17 cellular contexts compared by ENCODE assay signal in genomic region chr7:139452948-139453672, GRCh38. TPM values are rescaled to one million over a fixed set of nuclear protein-coding genes. Genes with fewer than 3 reads are reported as not detected.
DNase-seq lines count a peak whose midpoint lies in the region; ATAC-seq, FAIRE-seq and TF ChIP-seq lines count a peak whose summit lies in the region.
"Had no signal": no experiment of that assay in that cellular context is flagged by ENCODE, and none has a peak within 500 bp of the region (broad histone marks: within the 10 kb centered on the region; RNA-seq: fewer than 3 reads in every experiment).

No MANE protein-coding gene starts in this region.

- 89% methylated on average over 12 of the region's 12 CpGs for WGBS in HUES64
- WGBS in mesendoderm (ENCODE audit: extremely low coverage, insufficient coverage, low lambda C conversion rate) = no CpG with 5 or more reads among the region's 12 CpGs

- no peak overlapping the region for H2BK120ac ChIP-seq in mesendoderm (ENCODE audit: low read depth, low read length)

- no peak overlapping the region for H3K4me3 Mint-ChIP-seq in CD8-positive, alpha-beta memory T cell
- H3K4me3 Mint-ChIP-seq: activated T-helper 17 cell treated with anti-CD3 and anti-CD28 coated beads, Interleukin-2, amount 50 U/mL, for 72 hours; central memory CD8-positive, alpha-beta T cell; nephron had no signal

- no peak overlapping the region for H3K4ac ChIP-seq in mesendoderm (ENCODE audit: low read depth, low read length)

- TF ChIP-seq CTCF in AG10803 (conservative IDR thresholded peaks at IDR 0.05; ENCODE audit: low read length) (no peak), cardiac fibroblast (IDR thresholded peaks at IDR 0.05; ENCODE audit: low read depth, low read length) (peak; percentile 1)

- H3K36me3 ChIP-seq in HUES64 (ENCODE audit: insufficient read depth, low read length) = no peaks in the 10 kb centered on the region
- H3K36me3 ChIP-seq in mesendoderm (ENCODE audit: control insufficient read depth, insufficient read depth, low read length) = no peaks in the 10 kb centered on the region
- no peaks in the 10 kb centered on the region for H3K36me3 ChIP-seq in CD8-positive, alpha-beta memory T cell (ENCODE audit: insufficient read depth, low read length)
- H3K36me3 ChIP-seq: BLaER1 treated with 17β-estradiol and CSF1 and Interleukin-3, amounts not matched to agents 10 nM and 100 nM had no signal

- no peaks in the 10 kb centered on the region for H3K4me1 Mint-ChIP-seq in CD8-positive, alpha-beta memory T cell
- H3K4me1 Mint-ChIP-seq: activated T-helper 17 cell treated with anti-CD3 and anti-CD28 coated beads, Interleukin-2, amount 50 U/mL, for 72 hours; central memory CD8-positive, alpha-beta T cell; nephron had no signal

- no peaks in the 10 kb centered on the region for H3K9me3 Mint-ChIP-seq in CD8-positive, alpha-beta memory T cell
- H3K9me3 Mint-ChIP-seq: activated T-helper 17 cell treated with anti-CD3 and anti-CD28 coated beads, Interleukin-2, amount 50 U/mL, for 72 hours; central memory CD8-positive, alpha-beta T cell; nephron had no signal

- no peaks in the 10 kb centered on the region for H3K27me3 ChIP-seq in HUES64 (ENCODE audit: insufficient read depth, low read length)
- H3K27me3 ChIP-seq in mesendoderm (ENCODE audit: insufficient read depth, low read length, poor library complexity) = no peaks in the 10 kb centered on the region
- H3K27me3 ChIP-seq in CD8-positive, alpha-beta memory T cell (ENCODE audit: insufficient read depth, low read length, poor library complexity, severe bottlenecking) = no peaks in the 10 kb centered on the region
- H3K27me3 ChIP-seq: BLaER1 treated with 17β-estradiol and CSF1 and Interleukin-3, amounts not matched to agents 10 nM and 100 nM had no signal

- H3K9me3 ChIP-seq in HUES64 (ENCODE audit: insufficient read depth, low read depth, low read length) = no peaks in the 10 kb centered on the region
- no peaks in the 10 kb centered on the region for H3K9me3 ChIP-seq in CD8-positive, alpha-beta memory T cell (ENCODE audit: low read length)
- H3K9me3 ChIP-seq: BLaER1 treated with 17β-estradiol and CSF1 and Interleukin-3, amounts not matched to agents 10 nM and 100 nM had no signal

- peaks cover 0 to 2% of the 10 kb centered on the region in 2 donors for H3K27me3 Mint-ChIP-seq in CD8-positive, alpha-beta memory T cell
- H3K27me3 Mint-ChIP-seq: activated T-helper 17 cell treated with anti-CD3 and anti-CD28 coated beads, Interleukin-2, amount 50 U/mL, for 72 hours; central memory CD8-positive, alpha-beta T cell had no signal

- no peaks in the 10 kb centered on the region for H3K36me3 Mint-ChIP-seq in CD8-positive, alpha-beta memory T cell

- H4K5ac ChIP-seq in mesendoderm (ENCODE audit: low read length) = no peak overlapping the region

- peak overlapping the region; percentile 14; the same call in 1 of the 2 replicates for H3K27ac ChIP-seq in HUES64 (ENCODE audit: low read depth, low read length)
- no peak overlapping the region for H3K27ac ChIP-seq in mesendoderm (ENCODE audit: low read depth, low read length)
- no peak overlapping the region for H3K27ac ChIP-seq in CD8-positive, alpha-beta memory T cell (ENCODE audit: low read depth, low read length)
- H3K27ac ChIP-seq: BLaER1 treated with 17β-estradiol and CSF1 and Interleukin-3, amounts not matched to agents 10 nM and 100 nM had no signal

- CTCF ChIA-PET in CD8-positive, alpha-beta memory T cell (lab: Charles Lee) = no interaction called here

- no peak overlapping the region for H3K18ac ChIP-seq in mesendoderm (ENCODE audit: low read length)

- H3K9ac ChIP-seq in HUES64 (ENCODE audit: low read depth, low read length) = no peak overlapping the region
- H3K9ac ChIP-seq in mesendoderm (ENCODE audit: low read length) = no peak overlapping the region
- H3K9ac ChIP-seq: BLaER1 treated with 17β-estradiol and CSF1 and Interleukin-3, amounts not matched to agents 10 nM and 100 nM had no signal

- FAIRE-seq in GM19239 (lab: Jason Lieb, UNC) = no peak

- no peak overlapping the region for H3K56ac ChIP-seq in mesendoderm (ENCODE audit: low read length)

- no peak overlapping the region for H3K4me3 ChIP-seq in AG10803 (ENCODE audit: low read length)
- no peak overlapping the region for H3K4me3 ChIP-seq in HUES64 (ENCODE audit: low read length)
- no peak overlapping the region for H3K4me3 ChIP-seq in cardiac fibroblast (replicated peaks in 1 of 2; ENCODE audit: low read depth in 2 of 2, low read length in 2 of 2)
- H3K4me3 ChIP-seq in mesendoderm (ENCODE audit: low read length) = no peak overlapping the region
- H3K4me3 ChIP-seq in CD8-positive, alpha-beta memory T cell (ENCODE audit: low read length) = no peak overlapping the region
- H3K4me3 ChIP-seq: BLaER1 treated with 17β-estradiol and CSF1 and Interleukin-3, amounts not matched to agents 10 nM and 100 nM had no signal

- peak overlapping the region in 1 of 8 donors; percentile 60 for H3K27ac Mint-ChIP-seq in CD8-positive, alpha-beta memory T cell
- H3K27ac Mint-ChIP-seq: activated T-helper 17 cell treated with anti-CD3 and anti-CD28 coated beads, Interleukin-2, amount 50 U/mL, for 72 hours; nephron had no signal

- no peak overlapping the region for H2AK5ac ChIP-seq in mesendoderm (ENCODE audit: low read length)

- H3K4me1 ChIP-seq in HUES64 (ENCODE audit: insufficient read depth, low read length) (peaks cover 5% of the 10 kb centered on the region), mesendoderm (ENCODE audit: control insufficient read depth, low read depth, low read length) (no peaks in the 10 kb centered on the region)
- H3K4me1 ChIP-seq in CD8-positive, alpha-beta memory T cell (ENCODE audit: insufficient read depth, low read length) = no peaks in the 10 kb centered on the region
- H3K4me1 ChIP-seq: BLaER1 treated with 17β-estradiol and CSF1 and Interleukin-3, amounts not matched to agents 10 nM and 100 nM had no signal

- no peak overlapping the region for H3K4me2 ChIP-seq in mesendoderm (ENCODE audit: low read length)
- H3K4me2 ChIP-seq: BLaER1 treated with 17β-estradiol and CSF1 and Interleukin-3, amounts not matched to agents 10 nM and 100 nM had no signal

- no peak overlapping the region for H3K23ac ChIP-seq in mesendoderm (ENCODE audit: low read length)

- ATAC-seq in GM18861 (IDR thresholded peaks at IDR 0.05; ENCODE audit: unreplicated experiment) (no peak), HG02885 (IDR thresholded peaks at IDR 0.05; ENCODE audit: poor library complexity, unreplicated experiment) (no peak)
- ATAC-seq: activated T-helper 17 cell treated with anti-CD3 and anti-CD28 coated beads, Interleukin-2, amount 50 U/mL, for 72 hours had no signal

- no peak overlapping the region for H2BK15ac ChIP-seq in mesendoderm (replicated peaks; ENCODE audit: low read depth)

- H3K79me1 ChIP-seq in mesendoderm (ENCODE audit: low read length) = no peaks in the 10 kb centered on the region

- H2BK5ac ChIP-seq in mesendoderm (ENCODE audit: low read length) = no peak overlapping the region

- DNase-seq in AG10803 (ENCODE audit: low read depth) (peak; percentile 67), cardiac fibroblast (ENCODE audit: low read depth in 2 of 2) (peak; percentile 27 to 75), mesendoderm (peak; percentile 24), GM19239 (ENCODE audit: insufficient read length, low spot score) (no peak)
- no peak for DNase-seq in CD8-positive, alpha-beta memory T cell
- DNase-seq: activated CD4-positive, alpha-beta T cell treated with anti-CD3 and anti-CD28 coated beads, Interleukin-2, amount 50 U/mL, for 1 hour; kidney glomerular epithelial cell; stimulated activated CD4-positive, alpha-beta T cell treated with anti-CD3 and anti-CD28 coated beads, Interleukin-12 subunit alpha, Interleukin-12 subunit beta, amount 100 ng/mL, for 4 hours had no signal

- no peak overlapping the region for H4K8ac ChIP-seq in mesendoderm (ENCODE audit: low read depth, low read length)

- POLR2A ChIA-PET in CD8-positive, alpha-beta memory T cell (lab: Charles Lee) = no interaction called here

- H3K79me2 ChIP-seq in mesendoderm (ENCODE audit: control insufficient read depth, insufficient read depth, low read length) = no peaks in the 10 kb centered on the region

RNA-seq across cellular contexts. Expression of gene KLRG2, which starts 30.4 kb away (rescaled TPM):
- polyA plus RNA-seq in HUES64 (2013, experiment 1 of 2) = 5.5 TPM
- 4.2 TPM for polyA plus RNA-seq in HUES64 (2013, experiment 2 of 2)
- polyA plus RNA-seq in mesendoderm (2013, experiment 1 of 2) = 5.4 TPM
- polyA plus RNA-seq in mesendoderm (2013, experiment 2 of 2) = 5.8 TPM
- total RNA-seq in CD8-positive, alpha-beta memory T cell = under 1 TPM; 0.24 to 0.38 TPM
- not detected for polyA plus RNA-seq in CD8-positive, alpha-beta memory T cell
- total RNA-seq: activated T-helper 17 cell treated with anti-CD3 and anti-CD28 coated beads, Interleukin-2, amount 50 U/mL, for 72 hours; H4; urinary bladder had no signal

Comparison
In these comparisons a context has a peak if more than half of its experiments do, and no peak if none do; other contexts are left out.
1. DNase-seq: peak in AG10803 (single experiment), cardiac fibroblast (2 of 2) and mesendoderm (single experiment); none in GM19239 (single experiment) and CD8-positive, alpha-beta memory T cell (0 of 5).